In genomic region chr18:62450546-62451395, GRCh38 we compare ENCODE assay signal across 8 cellular contexts.
DNase-seq lines count a peak whose midpoint lies in the region; ATAC-seq, FAIRE-seq and TF ChIP-seq lines count a peak whose summit lies in the region.

No MANE protein-coding gene starts in this region.

- H3K4me1 ChIP-seq in K562 (replicated peaks in 1 of 2; ENCODE audit: control insufficient read depth in 2 of 2, insufficient read depth in 2 of 2, low read length in 2 of 2): peaks cover 7 to 25% of the 10 kb centered on the region in 2 experiments; a peak in 4 of 5 replicates
- H3K4me1 ChIP-seq in tibial artery: peaks cover 0 to 19% (median 13%) of the 10 kb centered on the region in 4 donors

- 1% methylated on average over 15 of the region's 15 CpGs for WGBS in K562 (ENCODE audit: insufficient coverage, low coverage, missing lambda C conversion rate)

- peak; percentile 90 for TF ChIP-seq EP300 in K562 (IDR thresholded peaks at IDR 0.05; ENCODE audit: low read length)

- no peak for TF ChIP-seq RAD21 in K562 (CRISPR knock-in tag; conservative IDR thresholded peaks at IDR 0.05 in 1 of 2, IDR thresholded peaks at IDR 0.05 in 1 of 2)

- TF ChIP-seq CTCF in K562 (IDR thresholded peaks at IDR 0.05 in 2 of 3, conservative IDR thresholded peaks at IDR 0.05 in 1 of 3; ENCODE audit: insufficient read depth in 2 of 3, low read depth in 1 of 3, low read length in 3 of 3) (no peak), tibial artery (IDR thresholded peaks at IDR 0.05) (no peak)

- no peak for TF ChIP-seq POLR2A in K562 (conservative IDR thresholded peaks at IDR 0.05)

- intact Hi-C loops in K562 (cut with micrococcal nuclease) (loop anchor here (5.0 kb wide), 1 partner anchor 77 kb away; no protein-coding TSS in a partner anchor), tibial artery (cut with DNase I; ENCODE audit: low total_unique reads) (no loop called here)

- H4K20me1 ChIP-seq in K562 (replicated peaks; ENCODE audit: control insufficient read depth, insufficient read depth, low read length): no peaks in the 10 kb centered on the region

- no peaks in the 10 kb centered on the region for H3K79me2 ChIP-seq in K562 (ENCODE audit: control insufficient read depth, insufficient read depth, low read length)

- peak overlapping the region; percentile 53 to 73; a peak in 3 of 4 replicates for H3K9ac ChIP-seq in K562 (ENCODE audit: insufficient read depth in 1 of 2, low read depth in 2 of 2, low read length in 2 of 2)

- no peak overlapping the region for H3K4me3 ChIP-seq in K562
- H3K4me3 ChIP-seq in tibial artery: no peak overlapping the region

- H3K36me3 ChIP-seq in K562 (ENCODE audit: control insufficient read depth, insufficient read depth, low read length): no peaks in the 10 kb centered on the region
- no peaks in the 10 kb centered on the region for H3K36me3 ChIP-seq in tibial artery

- H3K4me2 ChIP-seq in K562 (ENCODE audit: insufficient read depth, low read length): peak overlapping the region; percentile 71

- BruUV-seq in K562 (replicated peaks; lab: Mats Ljungman, UMichigan): no TSS peak

- peak overlapping the region; percentile 69 for H2AFZ ChIP-seq in K562 (ENCODE audit: low read depth, low read length)

- H3K27me3 ChIP-seq in K562 (ENCODE audit: control insufficient read depth in 2 of 2, insufficient read depth in 2 of 2, low read length in 2 of 2) (no peaks in the 10 kb centered on the region), tibial artery (no peaks in the 10 kb centered on the region)

- H3K9me1 ChIP-seq in K562 (ENCODE audit: control insufficient read depth, insufficient read depth, low read length): no peaks in the 10 kb centered on the region

- no peak for DNase-seq in GM19239 (ENCODE audit: insufficient read length, low spot score)
- peak; percentile 77 for DNase-seq in NCI-H345 (lab: John Stamatoyannopoulos, UW)
- peak; percentile 62 to 84 (median 72) for DNase-seq in K562 (ENCODE audit: extremely low read depth in 1 of 4, low spot score in 3 of 4)
- peak; percentile 92 for DNase-seq in islet precursor cell
- peak; percentile 76 to 95 for DNase-seq in tibial artery

- H3K27ac ChIP-seq in K562 (ENCODE audit: extremely low read depth, low read depth, low read length) (peak overlapping the region; percentile 68), tibial artery (peak overlapping the region; percentile 59 to 65)

- in situ Hi-C loops in K562 (cut with MboI): no loop called here

- CTCF ChIA-PET in K562 (lab: Yijun Ruan, JAX; ENCODE audit: low intra/inter-chr PET ratio): no interaction called here

- peak; percentile 40 for FAIRE-seq in GM19239 (lab: Jason Lieb, UNC)
- FAIRE-seq in K562 (lab: Jason Lieb, UNC): peak; percentile 98

- ATAC-seq in K562 (peak; percentile 88), GM21423 (IDR thresholded peaks at IDR 0.05; ENCODE audit: unreplicated experiment) (no peak), GM19351 (IDR thresholded peaks at IDR 0.05; ENCODE audit: unreplicated experiment) (no peak), GM19324 (IDR thresholded peaks at IDR 0.05; ENCODE audit: low FRiP score, unreplicated experiment) (no peak)

- H3K9me3 ChIP-seq in K562 (replicated peaks; ENCODE audit: control insufficient read depth, insufficient read depth, low read depth, low read length) (peaks cover 2% of the 10 kb centered on the region; the same call in 1 of the 2 replicates), tibial artery (no peaks in the 10 kb centered on the region)

- POLR2A ChIA-PET in K562 (lab: Yijun Ruan, JAX): interaction anchor here (0.5 to 1.3 kb wide), 6 partner anchors 9 to 48 kb away, joined by 3 to 4 read pairs (median 4); no protein-coding TSS in a partner anchor

TF ChIP-seq in K562, 482 proteins besides CTCF, POLR2A, EP300 and RAD21 (continues in another document):
- peak in 1 of 2 experiments; percentile 42; a peak in 2 of 3 replicates for TF ChIP-seq CBX3 (IDR thresholded peaks at IDR 0.05; ENCODE audit: borderline replicate concordance in 1 of 2, low read length in 2 of 2)
- no peak for TF ChIP-seq DLX4 (CRISPR knock-in tag; IDR thresholded peaks at IDR 0.05)
- TF ChIP-seq L3MBTL2 (IDR thresholded peaks at IDR 0.05): peak; percentile 56
- peak; percentile 87 for TF ChIP-seq MYNN (IDR thresholded peaks at IDR 0.05)
- TF ChIP-seq MYNN (CRISPR knock-in tag; IDR thresholded peaks at IDR 0.05): no peak
- no peak for TF ChIP-seq NR2C2 (CRISPR knock-in tag; IDR thresholded peaks at IDR 0.05)
- TF ChIP-seq NR2C2 (tag; IDR thresholded peaks at IDR 0.05): peak; percentile 44
- TF ChIP-seq FOSL1 (tag; conservative IDR thresholded peaks at IDR 0.05): peak; percentile 88
- TF ChIP-seq SPI1 (IDR thresholded peaks at IDR 0.05; ENCODE audit: borderline replicate concordance, low read depth, low read length): peak; percentile 90
- TF ChIP-seq TAL1 (IDR thresholded peaks at IDR 0.05): peak; percentile 83
- peak; percentile 55 for TF ChIP-seq PML (IDR thresholded peaks at IDR 0.05; ENCODE audit: low read length)
- no peak for TF ChIP-seq NRF1 (conservative IDR thresholded peaks at IDR 0.05 in 1 of 2, IDR thresholded peaks at IDR 0.05 in 1 of 2)
- TF ChIP-seq C11orf30 (IDR thresholded peaks at IDR 0.05; ENCODE audit: low read depth): peak; percentile 88
- no peak for TF ChIP-seq SRSF1 (IDR thresholded peaks at IDR 0.05; ENCODE audit: low read depth, low read length)
- peak; percentile 32; the same call in 1 of the 2 replicates for TF ChIP-seq CTBP1 (IDR thresholded peaks at IDR 0.05; ENCODE audit: borderline replicate concordance)
- TF ChIP-seq MNT (conservative IDR thresholded peaks at IDR 0.05): peak; percentile 35 to 52; a peak in 3 of 4 replicates
- peak; percentile 24; the same call in 1 of the 2 replicates for TF ChIP-seq SP1 (CRISPR knock-in tag; IDR thresholded peaks at IDR 0.05)
- TF ChIP-seq VEZF1 (CRISPR knock-in tag; IDR thresholded peaks at IDR 0.05): peak; percentile 23; the same call in 1 of the 2 replicates
- TF ChIP-seq LEF1 (IDR thresholded peaks at IDR 0.05): peak; percentile 89
- peak; percentile 72 for TF ChIP-seq SMARCA4 (IDR thresholded peaks at IDR 0.05)
- TF ChIP-seq MAFF (IDR thresholded peaks at IDR 0.05; ENCODE audit: low read length): peak; percentile 76
- peak; percentile 63 for TF ChIP-seq SOX6 (IDR thresholded peaks at IDR 0.05)
- TF ChIP-seq JUN (IDR thresholded peaks at IDR 0.05; ENCODE audit: borderline replicate concordance, low read depth, low read length): peak; percentile 38; the same call in 1 of the 2 replicates
- no peak for TF ChIP-seq JUN (CRISPR knock-in tag; IDR thresholded peaks at IDR 0.05; ENCODE audit: borderline replicate concordance)
- peak; percentile 89 for TF ChIP-seq MAFG (tag; conservative IDR thresholded peaks at IDR 0.05)
- peak; percentile 91 for TF ChIP-seq NFE2 (IDR thresholded peaks at IDR 0.05; ENCODE audit: low read depth)
- TF ChIP-seq TCF3 (CRISPR knock-in tag; IDR thresholded peaks at IDR 0.05): peak; percentile 90
- TF ChIP-seq FOXK2 (conservative IDR thresholded peaks at IDR 0.05 in 1 of 2, IDR thresholded peaks at IDR 0.05 in 1 of 2; ENCODE audit: low read depth in 2 of 2): peak; percentile 57 to 79; a peak in 3 of 4 replicates
- peak; percentile 74 to 75 for TF ChIP-seq KDM1A (IDR thresholded peaks at IDR 0.05)
- peak; percentile 47 for TF ChIP-seq CCNT2 (IDR thresholded peaks at IDR 0.05; ENCODE audit: borderline replicate concordance, extremely low read depth, insufficient read length, low read depth, low read length)
- TF ChIP-seq NCOA1 (IDR thresholded peaks at IDR 0.05; ENCODE audit: low read depth): 0 out of 2 replicates have a peak, but pooled peaks have one; percentile 15
- TF ChIP-seq ZNF778 (CRISPR knock-in tag; IDR thresholded peaks at IDR 0.05): no peak
- peak; percentile 22; the same call in 1 of the 2 replicates for TF ChIP-seq CHD2 (IDR thresholded peaks at IDR 0.05; ENCODE audit: low read depth, low read length)
- TF ChIP-seq MBD2 (IDR thresholded peaks at IDR 0.05; ENCODE audit: borderline replicate concordance, low read depth): 0 out of 2 replicates have a peak, but pooled peaks have one; percentile 40
- 0 out of 2 replicates have a peak, but pooled peaks have one; percentile 5 for TF ChIP-seq SMAD4 (CRISPR knock-in tag; conservative IDR thresholded peaks at IDR 0.05)
- TF ChIP-seq OTX1 (CRISPR knock-in tag; IDR thresholded peaks at IDR 0.05): no peak
